Comparison of ENCODE assay signal across 24 cellular contexts in genomic region chr11:84626256-84626655, GRCh38.
"Had no signal": no experiment of that assay in that cellular context is flagged by ENCODE, and none has a peak within 500 bp of the region (broad histone marks: within the 10 kb centered on the region; RNA-seq: fewer than 3 reads in every experiment).

No MANE protein-coding gene starts in this region.

- H3K4me1 ChIP-seq: esophagus squamous epithelium, left ventricle myocardium inferior, sigmoid colon, spleen had no signal

- H3K27ac Mint-ChIP-seq: activated CD4-positive, alpha-beta T cell treated with anti-CD3 and anti-CD28 coated beads for 36 hours; activated naive CD8-positive, alpha-beta T cell treated with anti-CD3 and anti-CD28 coated beads for 36 hours; activated T-helper 2 cell treated with anti-CD3 and anti-CD28 coated beads, Interferon-gamma antibody, Interleukin-2, Interleukin-4, amounts not matched to agents 10 μg/mL and 5 μg/mL and 100 μg/mL, durations not matched to agents 14 hours and 24 hours and 36 hours; naive thymus-derived CD8-positive, alpha-beta T cell; neural progenitor cell; T-cell; WTC11 had no signal

- H3K9ac ChIP-seq: neural progenitor cell had no signal

- H3K36me3 Mint-ChIP-seq: activated naive CD8-positive, alpha-beta T cell treated with anti-CD3 and anti-CD28 coated beads for 36 hours; neural progenitor cell; T-cell; WTC11 had no signal

- H3K27me3 Mint-ChIP-seq: activated CD4-positive, alpha-beta T cell treated with anti-CD3 and anti-CD28 coated beads for 36 hours; activated naive CD8-positive, alpha-beta T cell treated with anti-CD3 and anti-CD28 coated beads for 36 hours; T-cell had no signal

- H3K9me3 ChIP-seq: esophagus squamous epithelium, left ventricle myocardium inferior, sigmoid colon, spleen had no signal

- H3K4me1 Mint-ChIP-seq: activated CD4-positive, alpha-beta T cell treated with anti-CD3 and anti-CD28 coated beads for 36 hours; activated naive CD8-positive, alpha-beta T cell treated with anti-CD3 and anti-CD28 coated beads for 36 hours; naive thymus-derived CD8-positive, alpha-beta T cell; T-cell had no signal

- H2AFZ ChIP-seq: neural progenitor cell had no signal

- FAIRE-seq: kidney, TTC549 had no signal

- H3K4me3 Mint-ChIP-seq: activated CD4-positive, alpha-beta T cell treated with anti-CD3 and anti-CD28 coated beads for 36 hours; activated naive CD8-positive, alpha-beta T cell treated with anti-CD3 and anti-CD28 coated beads for 36 hours; activated T-cell treated with anti-CD3 and anti-CD28 coated beads, Interleukin-2, amount 50 U/mL, for 4 hours; naive thymus-derived CD8-positive, alpha-beta T cell; neural progenitor cell; T-cell; WTC11 had no signal

- H3K4me2 ChIP-seq: neural progenitor cell had no signal

- H3K4me3 ChIP-seq: coronary artery, esophagus squamous epithelium, left ventricle myocardium inferior, neural progenitor cell, sigmoid colon, spleen had no signal

- H3K9me3 Mint-ChIP-seq: neural progenitor cell, WTC11 had no signal

- H3K27me3 ChIP-seq: esophagus squamous epithelium, neural progenitor cell, sigmoid colon, spleen had no signal

- DNase-seq: activated CD4-positive, alpha-beta T cell treated with anti-CD3 and anti-CD28 coated beads for 36 hours; activated CD4-positive, alpha-beta T cell treated with anti-CD3 and anti-CD28 coated beads, Interleukin-2, amount 50 U/mL, for 48 hours; activated CD8-positive, alpha-beta memory T cell treated with anti-CD3 and anti-CD28 coated beads, Interleukin-2, amount 50 U/mL, for 48 hours; activated naive CD4-positive, alpha-beta T cell treated with Interleukin-2 at 50 U/mL for 16 hours; activated naive CD8-positive, alpha-beta T cell treated with anti-CD3 and anti-CD28 coated beads for 36 hours; activated T-cell treated with anti-CD3 and anti-CD28 coated beads, Interleukin-2, amount 50 U/mL, for 4 hours; amniotic stem cell; cerebellar nuclear complex; esophagus squamous epithelium; foreskin fibroblast; kidney; left ventricle myocardium inferior; naive thymus-derived CD8-positive, alpha-beta T cell; retina; sigmoid colon; spleen; stimulated activated CD4-positive, alpha-beta T cell treated with anti-CD3 and anti-CD28 coated beads, Interleukin-4, amount 100 ng/mL, for 1 hour; stimulated activated naive CD4-positive, alpha-beta T cell; T-cell had no signal

- ATAC-seq: activated CD4-positive, alpha-beta T cell treated with anti-CD3 and anti-CD28 coated beads for 36 hours; activated T-cell treated with anti-CD3 and anti-CD28 coated beads, Interleukin-2, amount 50 U/mL, for 4 hours; naive thymus-derived CD8-positive, alpha-beta T cell; T-cell; WTC11 had no signal

- H3K36me3 ChIP-seq: esophagus squamous epithelium, left ventricle myocardium inferior, neural progenitor cell, sigmoid colon, spleen had no signal

- H3K27ac ChIP-seq: coronary artery, esophagus squamous epithelium, left ventricle myocardium inferior, neural progenitor cell, sigmoid colon, spleen had no signal
